Comparison of ENCODE assay signal across 21 cellular contexts in genomic region chr5:119379096-119379495, GRCh38. TPM values are rescaled to one million over a fixed set of nuclear protein-coding genes. Genes with fewer than 3 reads are reported as not detected.
DNase-seq lines count a peak whose midpoint lies in the region; ATAC-seq, FAIRE-seq and TF ChIP-seq lines count a peak whose summit lies in the region.
"Had no signal": no experiment of that assay in that cellular context is flagged by ENCODE, and none has a peak within 500 bp of the region (broad histone marks: within the 10 kb centered on the region; RNA-seq: fewer than 3 reads in every experiment).

No MANE protein-coding gene starts in this region.

- TF ChIP-seq POLR2A in GM12892 (IDR thresholded peaks at IDR 0.05; ENCODE audit: low read depth, low read length) (peak; percentile 19; the same call in 1 of the 2 replicates), stomach (IDR thresholded peaks at IDR 0.05) (no peak)

- WGBS in stomach, 5 donors: 75 to 83% (median 79%) methylated on average over 2 of the region's 2 CpGs

- peaks cover 61% of the 10 kb centered on the region for H3K4me1 Mint-ChIP-seq in activated CD8-positive, alpha-beta memory T cell treated with anti-CD3 and anti-CD28 coated beads, Interleukin-2, amount 10 ng/mL, durations not matched to agents 7 days and 5 days
- H3K4me1 Mint-ChIP-seq in activated naive CD8-positive, alpha-beta T cell treated with anti-CD3 and anti-CD28 coated beads, Interleukin-2, amount 50 U/mL, for 24 hours: peaks cover 88% of the 10 kb centered on the region

- intact Hi-C loops in stomach (cut with DNase I; ENCODE audit: low total_unique reads): no loop called here

- H3K4me3 Mint-ChIP-seq in activated CD8-positive, alpha-beta memory T cell treated with anti-CD3 and anti-CD28 coated beads, Interleukin-2, amount 10 ng/mL, durations not matched to agents 7 days and 5 days: no peak overlapping the region
- no peak overlapping the region for H3K4me3 Mint-ChIP-seq in activated naive CD8-positive, alpha-beta T cell treated with anti-CD3 and anti-CD28 coated beads, Interleukin-2, amount 50 U/mL, for 24 hours

- peak overlapping the region; percentile 12 for H3K27ac Mint-ChIP-seq in activated CD8-positive, alpha-beta memory T cell treated with anti-CD3 and anti-CD28 coated beads, Interleukin-2, amount 10 ng/mL, durations not matched to agents 7 days and 5 days
- H3K27ac Mint-ChIP-seq in activated naive CD8-positive, alpha-beta T cell treated with anti-CD3 and anti-CD28 coated beads, Interleukin-2, amount 50 U/mL, for 24 hours: peak overlapping the region; percentile 77

- peaks cover 44% of the 10 kb centered on the region for H3K36me3 Mint-ChIP-seq in activated CD8-positive, alpha-beta memory T cell treated with anti-CD3 and anti-CD28 coated beads, Interleukin-2, amount 10 ng/mL, durations not matched to agents 7 days and 5 days
- peaks cover 59% of the 10 kb centered on the region for H3K36me3 Mint-ChIP-seq in activated naive CD8-positive, alpha-beta T cell treated with anti-CD3 and anti-CD28 coated beads, Interleukin-2, amount 50 U/mL, for 24 hours (ENCODE audit: low read depth)

- no peak for ATAC-seq in activated CD8-positive, alpha-beta memory T cell treated with anti-CD3 and anti-CD28 coated beads, Interleukin-2, amount 10 ng/mL, durations not matched to agents 7 days and 5 days
- ATAC-seq in activated naive CD8-positive, alpha-beta T cell treated with anti-CD3 and anti-CD28 coated beads, Interleukin-2, amount 50 U/mL, for 24 hours: no peak
- ATAC-seq in GM21381 (IDR thresholded peaks at IDR 0.05; ENCODE audit: unreplicated experiment): no peak
- ATAC-seq: lower lobe of right lung, right cardiac atrium had no signal

- FAIRE-seq in GM12892 (lab: Jason Lieb, UNC): no peak
- FAIRE-seq: frontal cortex, TTC549 had no signal

- H3K9me3 ChIP-seq in neutrophil (no peaks in the 10 kb centered on the region), stomach (no peaks in the 10 kb centered on the region)
- H3K9me3 ChIP-seq: lower lobe of right lung had no signal

- no peaks in the 10 kb centered on the region for H3K9me3 Mint-ChIP-seq in activated CD8-positive, alpha-beta memory T cell treated with anti-CD3 and anti-CD28 coated beads, Interleukin-2, amount 10 ng/mL, durations not matched to agents 7 days and 5 days (ENCODE audit: low read depth)
- H3K9me3 Mint-ChIP-seq in activated naive CD8-positive, alpha-beta T cell treated with anti-CD3 and anti-CD28 coated beads, Interleukin-2, amount 50 U/mL, for 24 hours: no peaks in the 10 kb centered on the region

- TF ChIP-seq CTCF in neutrophil (IDR thresholded peaks at IDR 0.05) (no peak), stomach (IDR thresholded peaks at IDR 0.05) (no peak)

- H3K27me3 Mint-ChIP-seq in activated CD8-positive, alpha-beta memory T cell treated with anti-CD3 and anti-CD28 coated beads, Interleukin-2, amount 10 ng/mL, durations not matched to agents 7 days and 5 days: no peaks in the 10 kb centered on the region
- H3K27me3 Mint-ChIP-seq in activated naive CD8-positive, alpha-beta T cell treated with anti-CD3 and anti-CD28 coated beads, Interleukin-2, amount 50 U/mL, for 24 hours: no peaks in the 10 kb centered on the region

- H3K4me3 ChIP-seq in neutrophil (ENCODE audit: low read depth in 1 of 2, low read length in 1 of 2) (no peak overlapping the region), stomach (no peak overlapping the region)
- H3K4me3 ChIP-seq: lower lobe of right lung had no signal

- H3K36me3 ChIP-seq in neutrophil: peaks cover 3% of the 10 kb centered on the region
- H3K36me3 ChIP-seq in stomach: no peaks in the 10 kb centered on the region
- H3K36me3 ChIP-seq: lower lobe of right lung had no signal

- DNase-seq in activated CD8-positive, alpha-beta memory T cell treated with anti-CD3 and anti-CD28 coated beads, Interleukin-2, amount 10 ng/mL, durations not matched to agents 7 days and 5 days: no peak
- no peak for DNase-seq in activated CD8-positive, alpha-beta memory T cell treated with anti-CD3 and anti-CD28 coated beads, Interleukin-2, amount 50 U/mL, for 4 hours
- DNase-seq in GM12892 (ENCODE audit: insufficient read length): no peak
- DNase-seq in activated naive CD8-positive, alpha-beta T cell treated with anti-CD3 and anti-CD28 coated beads, Interleukin-2, amount 50 U/mL, for 24 hours: no peak
- no peak for DNase-seq in stomach
- no peak for DNase-seq in DMS153 treated with DMSO at 0.1 percent for 48 hours (lab: John Stamatoyannopoulos, UW; ENCODE audit: unreplicated experiment)
- DNase-seq: activated CD4-positive, alpha-beta T cell treated with anti-CD3 and anti-CD28 coated beads for 4 hours; amygdala; C1 segment of cervical spinal cord; GOT3; islet precursor cell; lower lobe of right lung; NCI-H187 treated with DMSO at 0.1 percent for 48 hours; NCI-H2227 treated with DMSO at 0.1 percent for 48 hours; NCI-H748 treated with DMSO at 0.1 percent for 48 hours; right cardiac atrium had no signal

- H3K27ac ChIP-seq in neutrophil (peak overlapping the region; percentile 51), stomach (peak overlapping the region in 1 of 5 donors; percentile 41)
- H3K27ac ChIP-seq: KMS-11, lower lobe of right lung had no signal

- no peak for TF ChIP-seq EP300 in stomach (IDR thresholded peaks at IDR 0.05)

- CTCF ChIA-PET in activated CD8-positive, alpha-beta memory T cell treated with anti-CD3 and anti-CD28 coated beads, Interleukin-2, amount 10 ng/mL, durations not matched to agents 7 days and 5 days (lab: Charles Lee): interaction anchor here (1.2 to 2.0 kb wide), 7 partner anchors 14 to 39 kb away, joined by 4 to 8 read pairs (median 4); no protein-coding TSS in a partner anchor

- H3K27me3 ChIP-seq in neutrophil: no peaks in the 10 kb centered on the region
- H3K27me3 ChIP-seq in stomach: no peaks in the 10 kb centered on the region

- H3K4me1 ChIP-seq in neutrophil (ENCODE audit: control insufficient read depth in 1 of 2, insufficient read depth in 1 of 2, low read depth in 1 of 2, low read length in 1 of 2) (peaks cover 7 to 19% of the 10 kb centered on the region in 2 experiments), stomach (peaks cover 5 to 73% (median 29%) of the 10 kb centered on the region in 4 donors)
- H3K4me1 ChIP-seq: lower lobe of right lung had no signal

RNA-seq across cellular contexts. Expression of gene TNFAIP8, which starts 23.3 kb away (rescaled TPM):
- total RNA-seq in activated CD8-positive, alpha-beta memory T cell treated with anti-CD3 and anti-CD28 coated beads, Interleukin-2, amount 10 ng/mL, durations not matched to agents 7 days and 5 days: 100 to 1,000 TPM; 106 to 109 TPM
- 104 TPM for polyA plus RNA-seq in GM12892 (2012; ENCODE audit: missing spikeins)
- 10 to 100 TPM in 3 of 5 donors, 1 to 10 TPM in 2; 1.2 to 37.1 (median 10.7) TPM for total RNA-seq in stomach
- 10 to 100 TPM in 2 of 3 donors, 1 to 10 TPM in 1; 9.6 to 18.4 (median 14.9) TPM for polyA plus RNA-seq in stomach
